17 cellular contexts compared by ENCODE assay signal in the genomic region with DNA sequence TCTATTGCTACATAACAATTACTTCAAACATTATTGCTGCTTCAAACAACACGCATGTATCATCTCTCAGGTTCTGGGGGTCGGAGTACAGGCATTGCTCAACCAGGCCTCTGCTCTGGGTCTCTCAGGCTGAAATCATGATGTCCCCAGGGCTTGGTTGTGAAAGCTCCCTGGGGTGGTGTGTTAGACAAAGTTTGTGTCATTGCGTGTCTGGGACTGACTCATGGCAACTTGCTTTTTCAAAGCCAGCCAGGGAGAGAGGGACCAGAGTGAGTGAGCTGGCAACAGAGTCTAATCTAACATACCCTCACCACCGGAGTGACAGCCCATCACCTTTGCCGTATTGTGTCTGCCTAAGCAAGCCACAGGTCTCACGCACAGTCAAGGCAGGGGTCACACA.
DNase-seq lines count a peak whose midpoint lies in the region; TF ChIP-seq lines count a peak whose summit lies in the region.
"Had no signal": no experiment of that assay in that cellular context is flagged by ENCODE, and none has a peak within 500 bp of the region (broad histone marks: within the 10 kb centered on the region; RNA-seq: fewer than 3 reads in every experiment).

No MANE protein-coding gene starts in this region.

- H3K4me2 ChIP-seq in smooth muscle cell = no peak overlapping the region

- H3K27me3 ChIP-seq in smooth muscle cell (ENCODE audit: low read depth) (no peaks in the 10 kb centered on the region), H7 (ENCODE audit: control insufficient read depth, insufficient read depth, low read length) (no peaks in the 10 kb centered on the region)

- peak overlapping the region; percentile 57 for H3K27ac ChIP-seq in smooth muscle cell (ENCODE audit: low read depth)
- H3K27ac ChIP-seq: heart right ventricle, psoas muscle had no signal

- 29% methylated on average over 6 of the region's 6 CpGs for WGBS in smooth muscle cell (ENCODE audit: low lambda C conversion rate)

- no peak overlapping the region for H3K4me3 ChIP-seq in fibroblast of the aortic adventitia (ENCODE audit: low read depth, low read length)
- no peak overlapping the region for H3K4me3 ChIP-seq in smooth muscle cell
- no peak overlapping the region for H3K4me3 ChIP-seq in H7 (ENCODE audit: insufficient read depth, low read depth, low read length)
- H3K4me3 ChIP-seq: heart right ventricle, psoas muscle had no signal

- DNase-seq in NK-92 treated with Interleukin-12 subunit alpha and Interleukin-12 subunit beta, amount 100 ng/mL, for 24 hours (lab: John Stamatoyannopoulos, UW) = peak; percentile 58
- no peak for DNase-seq in NK-92 (lab: John Stamatoyannopoulos, UW; ENCODE audit: unreplicated experiment)
- peak; percentile 57 for DNase-seq in amniotic epithelial cell (ENCODE audit: low read depth)
- DNase-seq in fibroblast of the aortic adventitia (ENCODE audit: low read depth) = peak; percentile 39
- no peak for DNase-seq in smooth muscle cell (lab: John Stamatoyannopoulos, UW; ENCODE audit: unreplicated experiment)
- no peak for DNase-seq in NCI-H345 treated with DMSO at 0.1 percent for 48 hours (lab: John Stamatoyannopoulos, UW; ENCODE audit: unreplicated experiment)
- DNase-seq in H7 = no peak
- no peak for DNase-seq in HUDEP-2 (lab: John Stamatoyannopoulos, UW; ENCODE audit: unreplicated experiment in 76 of 76)
- DNase-seq: 8988T; activated CD4-positive, alpha-beta T cell treated with anti-CD3 and anti-CD28 coated beads, Interleukin-2, amount 10 ng/mL, durations not matched to agents 24 days and 14 days; activated naive CD4-positive, alpha-beta T cell treated with Interleukin-2 at 50 U/mL for 16 hours; DMS 273 treated with DMSO at 0.1 percent for 48 hours; heart right ventricle; Karpas-422; NCI-H1417 treated with DMSO at 0.1 percent for 48 hours; NCI-H82; psoas muscle had no signal

- H2AFZ ChIP-seq in smooth muscle cell (ENCODE audit: low read depth) = no peak overlapping the region

- H3K4me1 ChIP-seq in smooth muscle cell (ENCODE audit: low read depth) = no peaks in the 10 kb centered on the region
- H3K4me1 ChIP-seq: psoas muscle had no signal

- no peaks in the 10 kb centered on the region for H3K9me3 ChIP-seq in smooth muscle cell (replicated peaks; ENCODE audit: low read depth)
- H3K9me3 ChIP-seq: heart right ventricle, psoas muscle had no signal

- H3K36me3 ChIP-seq in smooth muscle cell (ENCODE audit: low read depth) = no peaks in the 10 kb centered on the region
- no peaks in the 10 kb centered on the region for H3K36me3 ChIP-seq in H7 (replicated peaks; ENCODE audit: control insufficient read depth, insufficient read depth, low read length)
- H3K36me3 ChIP-seq: heart right ventricle had no signal

- no peak for TF ChIP-seq CTCF in fibroblast of the aortic adventitia (IDR thresholded peaks at IDR 0.05; ENCODE audit: insufficient read depth, low read length)
- no peak for TF ChIP-seq CTCF in smooth muscle cell (IDR thresholded peaks at IDR 0.05; ENCODE audit: borderline replicate concordance, insufficient read depth, poor library complexity, severe bottlenecking)

- H3K79me2 ChIP-seq in smooth muscle cell (ENCODE audit: low read depth) = no peaks in the 10 kb centered on the region

- no peaks in the 10 kb centered on the region for H4K20me1 ChIP-seq in smooth muscle cell (ENCODE audit: low read depth)

- peaks cover under 1% of the 10 kb centered on the region for H3F3A ChIP-seq in smooth muscle cell (ENCODE audit: low read depth)

- no peak overlapping the region for H3K9ac ChIP-seq in smooth muscle cell (ENCODE audit: low read depth)

Comparison
In these comparisons a context has a peak if more than half of its experiments do, and no peak if none do; other contexts are left out.
1. DNase-seq: peak in NK-92 treated with Interleukin-12 subunit alpha and Interleukin-12 subunit beta, amount 100 ng/mL, for 24 hours (single experiment), amniotic epithelial cell (single experiment) and fibroblast of the aortic adventitia (single experiment); none in NK-92 (single experiment), smooth muscle cell (single experiment), NCI-H345 treated with DMSO at 0.1 percent for 48 hours (single experiment), H7 (single experiment) and HUDEP-2 (0 of 76).